1 cellular context compared by ENCODE assay signal in genomic region chr7:130908345-130909160, GRCh38.
TF ChIP-seq lines count a peak whose summit lies in the region.

No MANE protein-coding gene starts in this region.

TF ChIP-seq in IMR-90, 13 proteins besides CTCF, POLR2A, EP300 and RAD21:
- TF ChIP-seq MAFK (IDR thresholded peaks at IDR 0.05; ENCODE audit: low read depth, low read length) = peak; percentile 97
- no peak for TF ChIP-seq BHLHE40 (IDR thresholded peaks at IDR 0.05; ENCODE audit: low read depth, low read length)
- no peak for TF ChIP-seq SMC3 (IDR thresholded peaks at IDR 0.05; ENCODE audit: low read depth, low read length)
- no peak for TF ChIP-seq RCOR1 (IDR thresholded peaks at IDR 0.05; ENCODE audit: insufficient replicate concordance, low read length)
- no peak for TF ChIP-seq MAZ (IDR thresholded peaks at IDR 0.05; ENCODE audit: borderline replicate concordance, low read depth, low read length)
- TF ChIP-seq MXI1 (IDR thresholded peaks at IDR 0.05; ENCODE audit: borderline replicate concordance, low read depth, low read length) = no peak
